In genomic region chr19:55348317-55349034, GRCh38 we compare ENCODE assay signal across 1 cellular context.
TF ChIP-seq lines count a peak whose summit lies in the region.

No MANE protein-coding gene starts in this region.

TF ChIP-seq in WTC11, 78 proteins besides CTCF, POLR2A, EP300 and RAD21 (continued from another document and continues in another):
- no peak for TF ChIP-seq ARID4B (CRISPR knock-in tag; IDR thresholded peaks at IDR 0.05; ENCODE audit: borderline replicate concordance)
- no peak for TF ChIP-seq NR3C1 (CRISPR knock-in tag; conservative IDR thresholded peaks at IDR 0.05; ENCODE audit: low read depth)
- TF ChIP-seq ETV6 (CRISPR knock-in tag; IDR thresholded peaks at IDR 0.05) = no peak
- TF ChIP-seq IRF2 (CRISPR knock-in tag; IDR thresholded peaks at IDR 0.05; ENCODE audit: borderline replicate concordance, low read depth) = no peak
- TF ChIP-seq MLX (CRISPR knock-in tag; IDR thresholded peaks at IDR 0.05) = no peak
- no peak for TF ChIP-seq OVOL2 (CRISPR knock-in tag; IDR thresholded peaks at IDR 0.05; ENCODE audit: borderline replicate concordance)
- TF ChIP-seq SOX15 (CRISPR knock-in tag; IDR thresholded peaks at IDR 0.05) = no peak
- no peak for TF ChIP-seq STAT6 (CRISPR knock-in tag; conservative IDR thresholded peaks at IDR 0.05; ENCODE audit: low read depth)
- TF ChIP-seq FOXP4 (CRISPR knock-in tag; IDR thresholded peaks at IDR 0.05) = no peak
- no peak for TF ChIP-seq ZNF317 (CRISPR knock-in tag; IDR thresholded peaks at IDR 0.05; ENCODE audit: borderline replicate concordance, low read depth)
- TF ChIP-seq ZNF423 (CRISPR knock-in tag; IDR thresholded peaks at IDR 0.05) = peak; percentile 95
- no peak for TF ChIP-seq NFE2L1 (CRISPR knock-in tag; IDR thresholded peaks at IDR 0.05)
- TF ChIP-seq TCF7 (CRISPR knock-in tag; IDR thresholded peaks at IDR 0.05; ENCODE audit: low read depth) = no peak
- TF ChIP-seq ZNF512 (CRISPR knock-in tag; IDR thresholded peaks at IDR 0.05; ENCODE audit: borderline replicate concordance) = no peak
- TF ChIP-seq CREM (CRISPR knock-in tag; IDR thresholded peaks at IDR 0.05) = no peak
- no peak for TF ChIP-seq E2F1 (CRISPR knock-in tag; IDR thresholded peaks at IDR 0.05)
- peak; percentile 19 for TF ChIP-seq USF2 (CRISPR knock-in tag; IDR thresholded peaks at IDR 0.05)
- TF ChIP-seq AR (CRISPR knock-in tag; IDR thresholded peaks at IDR 0.05) = no peak
- TF ChIP-seq FOXJ3 (CRISPR knock-in tag; IDR thresholded peaks at IDR 0.05; ENCODE audit: borderline replicate concordance) = no peak
- TF ChIP-seq E2F4 (CRISPR knock-in tag; IDR thresholded peaks at IDR 0.05; ENCODE audit: borderline replicate concordance, low read depth) = no peak
- no peak for TF ChIP-seq NFYB (CRISPR knock-in tag; conservative IDR thresholded peaks at IDR 0.05; ENCODE audit: low read depth)
- no peak for TF ChIP-seq ZNF138 (CRISPR knock-in tag; conservative IDR thresholded peaks at IDR 0.05)
- no peak for TF ChIP-seq RORB (CRISPR knock-in tag; IDR thresholded peaks at IDR 0.05)
- TF ChIP-seq MAX (CRISPR knock-in tag; IDR thresholded peaks at IDR 0.05) = peak; percentile 76
- TF ChIP-seq ZNF671 (CRISPR knock-in tag; IDR thresholded peaks at IDR 0.05) = no peak
- no peak for TF ChIP-seq E2F5 (CRISPR knock-in tag; IDR thresholded peaks at IDR 0.05)
- no peak for TF ChIP-seq PREB (CRISPR knock-in tag; IDR thresholded peaks at IDR 0.05; ENCODE audit: borderline replicate concordance)
- no peak for TF ChIP-seq ZNF232 (CRISPR knock-in tag; IDR thresholded peaks at IDR 0.05)
- peak; percentile 94 for TF ChIP-seq PRDM15 (CRISPR knock-in tag; IDR thresholded peaks at IDR 0.05)
